Comparison of ENCODE assay signal across 17 cellular contexts in the genomic region with DNA sequence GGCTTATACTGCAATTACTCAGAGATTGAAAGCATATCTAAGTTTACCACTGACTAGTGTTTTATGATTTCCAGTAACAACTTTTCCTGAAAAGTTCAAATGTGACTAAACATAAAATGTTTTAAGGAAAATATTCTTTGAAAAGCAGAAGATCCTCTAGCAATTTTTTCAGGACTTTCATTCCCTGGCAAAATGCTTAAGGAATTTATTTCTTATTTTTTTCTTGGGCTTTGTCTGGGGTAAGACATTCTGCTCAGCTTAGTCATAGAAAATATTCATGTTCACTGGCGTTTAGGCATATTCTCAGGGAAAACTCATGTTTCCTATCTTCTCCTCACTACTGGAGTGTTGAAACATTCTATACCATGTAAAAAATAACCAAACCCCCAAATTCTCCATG.
DNase-seq lines count a peak whose midpoint lies in the region; ATAC-seq, FAIRE-seq and TF ChIP-seq lines count a peak whose summit lies in the region.
"Had no signal": no experiment of that assay in that cellular context is flagged by ENCODE, and none has a peak within 500 bp of the region (broad histone marks: within the 10 kb centered on the region; RNA-seq: fewer than 3 reads in every experiment).

No MANE protein-coding gene starts in this region.

- intact Hi-C loops in dorsolateral prefrontal cortex (cut with DNase I), result no loop called here

- peaks cover 0 to 5% (median 0%) of the 10 kb centered on the region in 45 donors for H3K27me3 ChIP-seq in dorsolateral prefrontal cortex
- H3K27me3 ChIP-seq: heart left ventricle, stomach had no signal

- no peak for TF ChIP-seq CTCF in fibroblast of the aortic adventitia (IDR thresholded peaks at IDR 0.05; ENCODE audit: insufficient read depth, low read length)
- TF ChIP-seq CTCF in dorsolateral prefrontal cortex (IDR thresholded peaks at IDR 0.05 in 54 of 56, conservative IDR thresholded peaks at IDR 0.05 in 2 of 56; ENCODE audit: low read depth in 1 of 56, partially characterized antibody in 56 of 56), result no peak

- no peak overlapping the region for H3K4me3 ChIP-seq in fibroblast of the aortic adventitia (ENCODE audit: low read depth, low read length)
- no peak overlapping the region for H3K4me3 ChIP-seq in dorsolateral prefrontal cortex
- H3K4me3 ChIP-seq: heart left ventricle, stomach had no signal

- H3K27ac ChIP-seq in dorsolateral prefrontal cortex, result no peak overlapping the region
- H3K27ac ChIP-seq: heart left ventricle, KMS-11, stomach had no signal

- ATAC-seq in HG03439 (IDR thresholded peaks at IDR 0.05; ENCODE audit: unreplicated experiment), result no peak
- ATAC-seq: CD8-positive, alpha-beta T cell; heart left ventricle had no signal

- FAIRE-seq in H54 (lab: Jason Lieb, UNC), result peak; percentile 75
- FAIRE-seq in urothelium cell line (lab: Jason Lieb, UNC), result no peak
- FAIRE-seq: G401.6 had no signal

- TF ChIP-seq POLR2A in H54 (IDR thresholded peaks at IDR 0.05; ENCODE audit: low read depth, low read length), result no peak

- DNase-seq in H54 (ENCODE audit: insufficient read length, low spot score) (no peak), amniotic stem cell (lab: John Stamatoyannopoulos, UW) (peak; percentile 48), fibroblast of the aortic adventitia (ENCODE audit: low read depth) (peak; percentile 88), urothelium cell line (ENCODE audit: low spot score) (peak; percentile 8), SIG-M5 treated with dmso at 0.1 percent for 504 hours (lab: John Stamatoyannopoulos, UW; ENCODE audit: unreplicated experiment) (no peak), dorsolateral prefrontal cortex (no peak)
- DNase-seq: activated CD4-positive, alpha-beta memory T cell treated with anti-CD3 and anti-CD28 coated beads for 36 hours; CD8-positive, alpha-beta T cell; effector memory CD4-positive, alpha-beta T cell; heart left ventricle; NCI-H1417; NCI-H345; posterior cingulate gyrus; stomach had no signal

Comparison
In these comparisons a context has a peak if more than half of its experiments do, and no peak if none do; other contexts are left out.
1. DNase-seq: peak in amniotic stem cell (single experiment), fibroblast of the aortic adventitia (single experiment) and urothelium cell line (single experiment); none in H54 (single experiment), SIG-M5 treated with dmso at 0.1 percent for 504 hours (single experiment) and dorsolateral prefrontal cortex (0 of 10).